In genomic region chr14:28407931-28408330, GRCh38 we compare ENCODE assay signal across 25 cellular contexts.
DNase-seq lines count a peak whose midpoint lies in the region; TF ChIP-seq lines count a peak whose summit lies in the region.
"Had no signal": no experiment of that assay in that cellular context is flagged by ENCODE, and none has a peak within 500 bp of the region (broad histone marks: within the 10 kb centered on the region; RNA-seq: fewer than 3 reads in every experiment).

No MANE protein-coding gene starts in this region.

- WGBS in prostate gland, result 63% methylated on average over 4 of the region's 4 CpGs

- intact Hi-C loops in prostate gland (cut with DNase I), result no loop called here

- H3K27ac ChIP-seq in osteoblast (ENCODE audit: low read depth, low read length), result no peak overlapping the region
- no peak overlapping the region for H3K27ac ChIP-seq in prostate gland

- H3K9me3 ChIP-seq in osteoblast (ENCODE audit: low read depth, low read length) (peaks cover 4% of the 10 kb centered on the region), prostate gland (no peaks in the 10 kb centered on the region)
- H3K9me3 ChIP-seq: BE2C, HAP-1 had no signal

- no peaks in the 10 kb centered on the region for H4K20me1 ChIP-seq in osteoblast (ENCODE audit: insufficient read depth, low read length)

- H3K27me3 ChIP-seq in osteoblast (ENCODE audit: insufficient read depth, low read length) (no peaks in the 10 kb centered on the region), prostate gland (replicated peaks; ENCODE audit: insufficient read depth) (no peaks in the 10 kb centered on the region)
- H3K27me3 ChIP-seq: BE2C had no signal

- no peaks in the 10 kb centered on the region for H3K4me1 ChIP-seq in osteoblast (ENCODE audit: insufficient read depth, low read length)
- H3K4me1 ChIP-seq in prostate gland (replicated peaks), result no peaks in the 10 kb centered on the region
- H3K4me1 ChIP-seq: BE2C, HAP-1 had no signal

- H3K4me3 ChIP-seq in osteoblast (ENCODE audit: insufficient read depth, low read length) (no peak overlapping the region), prostate gland (no peak overlapping the region)
- H3K4me3 ChIP-seq: HAP-1, K562 had no signal

- no peak for TF ChIP-seq POLR2A in prostate gland (IDR thresholded peaks at IDR 0.05)

- H3K79me2 ChIP-seq in osteoblast (ENCODE audit: insufficient read depth, low read length), result no peaks in the 10 kb centered on the region

- no peak overlapping the region for H3K4me2 ChIP-seq in osteoblast (ENCODE audit: insufficient read depth, low read length)

- DNase-seq in NCI-H1694 treated with DMSO at 0.1 percent for 48 hours (lab: John Stamatoyannopoulos, UW), result peak; percentile 27
- DNase-seq in NCI-H1694 (lab: John Stamatoyannopoulos, UW), result no peak
- DNase-seq in NCI-H2227 (lab: John Stamatoyannopoulos, UW; ENCODE audit: unreplicated experiment), result peak; percentile 20
- DNase-seq in NCI-H82 treated with DMSO at 0.1 percent for 48 hours (lab: John Stamatoyannopoulos, UW; ENCODE audit: unreplicated experiment), result peak; percentile 3
- peak; percentile 9 for DNase-seq in osteoblast (ENCODE audit: insufficient read length, low spot score, missing footprints)
- no peak for DNase-seq in prostate gland (ENCODE audit: low spot score)
- DNase-seq in DMS53 treated with DMSO at 0.1 percent for 48 hours (lab: John Stamatoyannopoulos, UW; ENCODE audit: unreplicated experiment), result no peak
- DNase-seq in activated CD4-positive, CD25-positive, alpha-beta regulatory T cell treated with anti-CD3 and anti-CD28 coated beads, Interleukin-2, amount 50 U/mL, for 72 hours, result no peak
- DNase-seq: 8988T; ACHN; BE2C; CD8-positive, alpha-beta memory T cell; DMS 273 treated with DMSO at 0.1 percent for 48 hours; DMS79 treated with DMSO at 0.1 percent for 48 hours; GF-D8; GOT3; HFFc6; Kasumi-1; NCI-H1930; NCI-H446; NCI-H526 treated with DMSO at 0.1 percent for 48 hours; NK-92 treated with Interleukin-12 subunit alpha and Interleukin-12 subunit beta, amount 100 ng/mL, for 24 hours; PC-3 had no signal

- H2AFZ ChIP-seq in osteoblast (ENCODE audit: low read length), result no peak overlapping the region

- no peaks in the 10 kb centered on the region for H3K36me3 ChIP-seq in osteoblast (ENCODE audit: insufficient read depth, low read length)
- H3K36me3 ChIP-seq in prostate gland, result no peaks in the 10 kb centered on the region
- H3K36me3 ChIP-seq: BE2C, HAP-1 had no signal

- no peak for TF ChIP-seq CTCF in osteoblast (IDR thresholded peaks at IDR 0.05; ENCODE audit: extremely low read depth, low read depth, low read length)
- no peak for TF ChIP-seq CTCF in prostate gland (IDR thresholded peaks at IDR 0.05)

Comparison
In these comparisons a context has a peak if more than half of its experiments do, and no peak if none do; other contexts are left out.
1. DNase-seq: peak in NCI-H1694 treated with DMSO at 0.1 percent for 48 hours (single experiment), NCI-H2227 (single experiment), NCI-H82 treated with DMSO at 0.1 percent for 48 hours (single experiment) and osteoblast (single experiment); none in NCI-H1694 (single experiment), prostate gland (single experiment), DMS53 treated with DMSO at 0.1 percent for 48 hours (single experiment) and activated CD4-positive, CD25-positive, alpha-beta regulatory T cell treated with anti-CD3 and anti-CD28 coated beads, Interleukin-2, amount 50 U/mL, for 72 hours (single experiment).